Comparison of ENCODE assay signal across 9 cellular contexts in genomic region chr2:1538663-1539062, GRCh38.
A peak's percentile ranks its signal among the peaks of the same experiment; 100 is the strongest.
DNase-seq lines count a peak whose midpoint lies in the region; ATAC-seq, FAIRE-seq and TF ChIP-seq lines count a peak whose summit lies in the region.
"Had no signal": no experiment of that assay in that cellular context is flagged by ENCODE, and none has a peak within 500 bp of the region (broad histone marks: within the 10 kb centered on the region; RNA-seq: fewer than 3 reads in every experiment).

No MANE protein-coding gene starts in this region.

- H3K4me3 ChIP-seq in HepG2 (replicated peaks in 1 of 3; ENCODE audit: insufficient read depth in 1 of 3, low read depth in 2 of 3, low read length in 3 of 3) (no peak overlapping the region), right lobe of liver (no peak overlapping the region)

- in situ Hi-C loops in HepG2 (cut with HindIII; ENCODE audit: extremely low pct_ligation_motif_present, low pct_unique_long_range_greater_than_20kb), result loop anchor here (25.0 kb wide), 1 partner anchor 401 kb away; no protein-coding TSS in a partner anchor

- BruUV-seq in HepG2 (replicated peaks; lab: Mats Ljungman, UMichigan), result no TSS peak

- DNase-seq in HepG2 (ENCODE audit: low spot score), result peak; percentile 25
- no peak for DNase-seq in right lobe of liver
- peak; percentile 19 for DNase-seq in NCI-H226
- peak; percentile 44 for DNase-seq in urothelium cell line (ENCODE audit: low spot score)
- no peak for DNase-seq in DMS53 (lab: John Stamatoyannopoulos, UW)
- no peak for DNase-seq in activated T-cell treated with anti-CD3 and anti-CD28 coated beads, Interleukin-2, amount 50 U/mL, for 1 hour

- FAIRE-seq in HepG2 (lab: Jason Lieb, UNC) (peak; percentile 28), urothelium cell line (lab: Jason Lieb, UNC) (no peak)

- H3K36me3 ChIP-seq in HepG2 (replicated peaks in 1 of 2; ENCODE audit: control insufficient read depth in 1 of 2, insufficient read depth in 2 of 2, low read length in 2 of 2) (no peaks in the 10 kb centered on the region), right lobe of liver (no peaks in the 10 kb centered on the region)

- no peak for TF ChIP-seq EP300 in HepG2 (IDR thresholded peaks at IDR 0.05; ENCODE audit: low read depth in 2 of 2, low read length in 2 of 2)
- TF ChIP-seq EP300 in HepG2 (CRISPR knock-in tag; IDR thresholded peaks at IDR 0.05; ENCODE audit: borderline replicate concordance), result no peak

- H3K27me3 ChIP-seq in HepG2 (ENCODE audit: control insufficient read depth in 1 of 2, insufficient read depth in 2 of 2, low read length in 2 of 2), result peaks cover 0 to 25% of the 10 kb centered on the region in 2 experiments; a peak in 2 of 5 replicates
- no peaks in the 10 kb centered on the region for H3K27me3 ChIP-seq in right lobe of liver

- no peak for TF ChIP-seq RAD21 in HepG2 (CRISPR knock-in tag; IDR thresholded peaks at IDR 0.05)

- H3K9ac ChIP-seq in HepG2 (ENCODE audit: insufficient read depth, low read depth, low read length), result no peak overlapping the region

- H3K79me2 ChIP-seq in HepG2 (ENCODE audit: insufficient read depth, low read length), result no peaks in the 10 kb centered on the region

- POLR2A ChIA-PET in HepG2 (lab: Yijun Ruan, JAX), result no interaction called here

- H3K4me2 ChIP-seq in HepG2 (ENCODE audit: low read depth, low read length), result no peak overlapping the region

- no peak overlapping the region for H3K27ac ChIP-seq in HepG2 (ENCODE audit: extremely low read length, insufficient read depth, low read length)
- no peak overlapping the region for H3K27ac ChIP-seq in right lobe of liver
- H3K27ac ChIP-seq: HL-60 had no signal

- H3K9me3 ChIP-seq in HepG2 (ENCODE audit: low read length) (no peaks in the 10 kb centered on the region), right lobe of liver (no peaks in the 10 kb centered on the region)

- H4K20me1 ChIP-seq in HepG2 (ENCODE audit: insufficient read depth, low read length), result no peaks in the 10 kb centered on the region

- CTCF ChIA-PET in HepG2 (lab: Yijun Ruan, JAX; ENCODE audit: low intra/inter-chr PET ratio, low total read pairs), result no interaction called here

- TF ChIP-seq CTCF in HepG2 (CRISPR knock-in tag; IDR thresholded peaks at IDR 0.05) (no peak), right lobe of liver (IDR thresholded peaks at IDR 0.05) (no peak)

- WGBS in HepG2 (ENCODE audit: low lambda C conversion rate), result 12% methylated on average over 10 of the region's 10 CpGs
- WGBS in right lobe of liver (ENCODE audit: insufficient coverage, low coverage, low lambda C conversion rate, missing lambda C conversion rate), result 37% methylated on average over 6 of the region's 10 CpGs

- intact Hi-C loops in HepG2 (cut with micrococcal nuclease; ENCODE audit: unreplicated experiment), result no loop called here
- intact Hi-C loops in right lobe of liver (cut with DNase I), result no loop called here

- ATAC-seq in HepG2, result peak; percentile 88
- no peak for ATAC-seq in right lobe of liver
- ATAC-seq in esophagus mucosa, result peak; percentile 43
- ATAC-seq in HG03139 (IDR thresholded peaks at IDR 0.05; ENCODE audit: unreplicated experiment), result no peak

- TF ChIP-seq POLR2A in HepG2 (IDR thresholded peaks at IDR 0.05; ENCODE audit: insufficient read depth in 1 of 2, low read depth in 2 of 2, low read length in 2 of 2) (no peak), right lobe of liver (IDR thresholded peaks at IDR 0.05) (no peak)

- H3K4me1 ChIP-seq in HepG2 (ENCODE audit: insufficient read depth, low read length) (peaks cover 8% of the 10 kb centered on the region; the same call in 1 of the 2 replicates), right lobe of liver (no peaks in the 10 kb centered on the region)

- no peak overlapping the region for H2AFZ ChIP-seq in HepG2 (ENCODE audit: low read length)

TF ChIP-seq in HepG2, 621 proteins besides CTCF, POLR2A, EP300 and RAD21:
- TF ChIP-seq TBP (CRISPR knock-in tag; IDR thresholded peaks at IDR 0.05) (no peak), ZKSCAN8 (CRISPR knock-in tag; IDR thresholded peaks at IDR 0.05; ENCODE audit: borderline replicate concordance) (no peak), MAFG (CRISPR knock-in tag; IDR thresholded peaks at IDR 0.05) (no peak)

Comparison
In these comparisons a context has a peak if more than half of its experiments do, and no peak if none do; other contexts are left out.
1. ATAC-seq: peak in HepG2 (single experiment) and esophagus mucosa (single experiment); none in right lobe of liver (0 of 4) and HG03139 (single experiment).
2. DNase-seq: peak in HepG2 (single experiment), NCI-H226 (single experiment) and urothelium cell line (single experiment); none in right lobe of liver (0 of 3), DMS53 (single experiment) and activated T-cell treated with anti-CD3 and anti-CD28 coated beads, Interleukin-2, amount 50 U/mL, for 1 hour (single experiment).